ENCODE assay signal across 1 cellular context in genomic region chr6:722608-723007, GRCh38.
TF ChIP-seq lines count a peak whose summit lies in the region.

No MANE protein-coding gene starts in this region.

TF ChIP-seq in HepG2, 621 proteins besides CTCF, POLR2A, EP300 and RAD21:
- TF ChIP-seq TEAD3 (CRISPR knock-in tag; optimal IDR thresholded peaks at IDR 0.05; ENCODE audit: borderline replicate concordance) (no peak), CBX2 (IDR thresholded peaks at IDR 0.05; ENCODE audit: low read depth, low read length) (0 out of 2 replicates have a peak, but pooled peaks have one; percentile 23), CBX2 (CRISPR knock-in tag; IDR thresholded peaks at IDR 0.05; ENCODE audit: low read depth) (no peak)
